In genomic region chr14:20048202-20048601, GRCh38 we compare ENCODE assay signal across 43 cellular contexts. TPM values are rescaled to one million over a fixed set of nuclear protein-coding genes. Genes with fewer than 3 reads are reported as not detected.
"Had no signal": no experiment of that assay in that cellular context is flagged by ENCODE, and none has a peak within 500 bp of the region (broad histone marks: within the 10 kb centered on the region; RNA-seq: fewer than 3 reads in every experiment).

No MANE protein-coding gene starts in this region.

- H3K36me3 ChIP-seq: adrenal gland, ascending aorta, brain microvascular endothelial cell, breast epithelium, cardiac muscle cell had no signal

- H3K27me3 Mint-ChIP-seq: activated naive CD4-positive, alpha-beta T cell treated with anti-CD3 and anti-CD28 coated beads, Interleukin-2, amount 10 ng/mL, durations not matched to agents 7 days and 5 days; brain had no signal

- H3K36me3 Mint-ChIP-seq: activated naive CD4-positive, alpha-beta T cell treated with anti-CD3 and anti-CD28 coated beads, Interleukin-2, amount 10 ng/mL, durations not matched to agents 7 days and 5 days; activated naive CD4-positive, alpha-beta T cell treated with anti-CD3 and anti-CD28 coated beads, Interleukin-2, amount 50 U/mL, for 24 hours; activated naive CD4-positive, alpha-beta T cell treated with anti-CD3 and anti-CD28 coated beads, Interleukin-2, amount 50 U/mL, for 72 hours; activated naive CD8-positive, alpha-beta T cell treated with anti-CD3 and anti-CD28 coated beads for 36 hours; activated naive CD8-positive, alpha-beta T cell treated with anti-CD3 and anti-CD28 coated beads, Interleukin-2, amount 10 ng/mL, durations not matched to agents 7 days and 5 days; brain had no signal

- H3K4me3 ChIP-seq: adrenal gland, ascending aorta, body of pancreas, breast epithelium, cardiac muscle cell had no signal

- H3K27me3 ChIP-seq: adrenal gland, ascending aorta, body of pancreas, brain microvascular endothelial cell, breast epithelium, cardiac muscle cell had no signal

- H3K9me3 ChIP-seq: adrenal gland, ascending aorta, body of pancreas, breast epithelium had no signal

- H3K27ac Mint-ChIP-seq: activated naive CD4-positive, alpha-beta T cell treated with anti-CD3 and anti-CD28 coated beads for 36 hours; activated naive CD4-positive, alpha-beta T cell treated with anti-CD3 and anti-CD28 coated beads, Interleukin-2, amount 10 ng/mL, durations not matched to agents 7 days and 5 days; activated naive CD4-positive, alpha-beta T cell treated with anti-CD3 and anti-CD28 coated beads, Interleukin-2, amount 50 U/mL, for 24 hours; activated naive CD4-positive, alpha-beta T cell treated with anti-CD3 and anti-CD28 coated beads, Interleukin-2, amount 50 U/mL, for 72 hours; activated naive CD8-positive, alpha-beta T cell; activated naive CD8-positive, alpha-beta T cell treated with anti-CD3 and anti-CD28 coated beads for 36 hours; activated naive CD8-positive, alpha-beta T cell treated with anti-CD3 and anti-CD28 coated beads, Interleukin-2, amount 10 ng/mL, durations not matched to agents 7 days and 5 days; activated naive CD8-positive, alpha-beta T cell treated with anti-CD3 and anti-CD28 coated beads, Interleukin-2, amount 50 U/mL, for 24 hours; activated T-cell treated with anti-CD3 and anti-CD28 coated beads, Interleukin-2, amount 50 U/mL, for 24 hours; activated T-cell treated with anti-CD3 and anti-CD28 coated beads, Interleukin-2, amount 50 U/mL, for 72 hours; activated T-helper 1 cell treated with anti-CD3 and anti-CD28 coated beads, Interleukin-12 subunit alpha, Interleukin-12 subunit beta, Interleukin-2, Interleukin-4 antibody, amounts not matched to agents 30 ng/mL and 10 ng/mL and 1 ng/mL, durations not matched to agents 14 hours and 24 hours and 36 hours; activated T-helper 17 cell treated with anti-CD3 and anti-CD28 coated beads, Interleukin-2, amount 50 U/mL, for 72 hours; activated T-helper 2 cell treated with anti-CD3 and anti-CD28 coated beads, Interferon-gamma antibody, Interleukin-2, Interleukin-4, amounts not matched to agents 10 μg/mL and 5 μg/mL and 100 μg/mL, durations not matched to agents 14 hours and 24 hours and 36 hours; brain had no signal

- H3K4me3 Mint-ChIP-seq: activated naive CD4-positive, alpha-beta T cell treated with anti-CD3 and anti-CD28 coated beads for 36 hours; activated naive CD4-positive, alpha-beta T cell treated with anti-CD3 and anti-CD28 coated beads, Interleukin-2, amount 10 ng/mL, durations not matched to agents 7 days and 5 days; activated naive CD4-positive, alpha-beta T cell treated with anti-CD3 and anti-CD28 coated beads, Interleukin-2, amount 50 U/mL, for 24 hours; activated naive CD8-positive, alpha-beta T cell; activated naive CD8-positive, alpha-beta T cell treated with anti-CD3 and anti-CD28 coated beads for 36 hours; activated naive CD8-positive, alpha-beta T cell treated with anti-CD3 and anti-CD28 coated beads, Interleukin-2, amount 10 ng/mL, durations not matched to agents 7 days and 5 days; activated naive CD8-positive, alpha-beta T cell treated with anti-CD3 and anti-CD28 coated beads, Interleukin-2, amount 50 U/mL, for 24 hours; activated T-cell treated with anti-CD3 and anti-CD28 coated beads, Interleukin-2, amount 50 U/mL, for 24 hours; activated T-cell treated with anti-CD3 and anti-CD28 coated beads, Interleukin-2, amount 50 U/mL, for 4 hours; activated T-cell treated with anti-CD3 and anti-CD28 coated beads, Interleukin-2, amount 50 U/mL, for 72 hours; activated T-helper 1 cell treated with anti-CD3 and anti-CD28 coated beads, Interleukin-12 subunit alpha, Interleukin-12 subunit beta, Interleukin-2, Interleukin-4 antibody, amounts not matched to agents 30 ng/mL and 10 ng/mL and 1 ng/mL, durations not matched to agents 14 hours and 24 hours and 36 hours; activated T-helper 17 cell treated with anti-CD3 and anti-CD28 coated beads, Interleukin-2, amount 50 U/mL, for 72 hours; brain; central memory CD8-positive, alpha-beta T cell had no signal

- H3K4me1 Mint-ChIP-seq: activated naive CD4-positive, alpha-beta T cell treated with anti-CD3 and anti-CD28 coated beads, Interleukin-2, amount 10 ng/mL, durations not matched to agents 7 days and 5 days; activated naive CD4-positive, alpha-beta T cell treated with anti-CD3 and anti-CD28 coated beads, Interleukin-2, amount 50 U/mL, for 24 hours; activated naive CD8-positive, alpha-beta T cell treated with anti-CD3 and anti-CD28 coated beads for 36 hours; activated naive CD8-positive, alpha-beta T cell treated with anti-CD3 and anti-CD28 coated beads, Interleukin-2, amount 10 ng/mL, durations not matched to agents 7 days and 5 days; activated naive CD8-positive, alpha-beta T cell treated with anti-CD3 and anti-CD28 coated beads, Interleukin-2, amount 50 U/mL, for 24 hours; activated T-helper 17 cell treated with anti-CD3 and anti-CD28 coated beads, Interleukin-2, amount 50 U/mL, for 72 hours; brain; central memory CD8-positive, alpha-beta T cell had no signal

- H3K4me1 ChIP-seq: adrenal gland, ascending aorta, body of pancreas, breast epithelium had no signal

- DNase-seq: activated effector memory CD4-positive, alpha-beta T cell treated with anti-CD3 and anti-CD28 coated beads, Interleukin-2, amount 50 U/mL, for 16 hours; activated effector memory CD4-positive, alpha-beta T cell treated with Interleukin-2 at 50 U/mL for 16 hours; activated gamma-delta T cell; activated naive CD4-positive, alpha-beta T cell; activated naive CD4-positive, alpha-beta T cell treated with anti-CD3 and anti-CD28 coated beads for 36 hours; activated naive CD4-positive, alpha-beta T cell treated with anti-CD3 and anti-CD28 coated beads, Interleukin-2, amount 10 ng/mL, durations not matched to agents 7 days and 5 days; activated naive CD4-positive, alpha-beta T cell treated with anti-CD3 and anti-CD28 coated beads, Interleukin-2, amount 50 U/mL, for 16 hours; activated naive CD4-positive, alpha-beta T cell treated with Interleukin-2 at 50 U/mL for 16 hours; activated naive CD8-positive, alpha-beta T cell treated with anti-CD3 and anti-CD28 coated beads for 36 hours; activated naive CD8-positive, alpha-beta T cell treated with anti-CD3 and anti-CD28 coated beads, Interleukin-2, amount 10 ng/mL, durations not matched to agents 7 days and 5 days; activated naive CD8-positive, alpha-beta T cell treated with anti-CD3 and anti-CD28 coated beads, Interleukin-2, amount 50 U/mL, for 24 hours; activated T-cell treated with anti-CD3 and anti-CD28 coated beads, Interleukin-2, amount 50 U/mL, for 1 hour; activated T-cell treated with anti-CD3 and anti-CD28 coated beads, Interleukin-2, amount 50 U/mL, for 24 hours; activated T-cell treated with anti-CD3 and anti-CD28 coated beads, Interleukin-2, amount 50 U/mL, for 4 hours; activated T-cell treated with anti-CD3 and anti-CD28 coated beads, Interleukin-2, amount 50 U/mL, for 48 hours; activated T-cell treated with anti-CD3 and anti-CD28 coated beads, Interleukin-2, amount 50 U/mL, for 72 hours; adrenal gland; amniotic stem cell; amygdala; anterior cingulate cortex; aorta; body of pancreas; brain microvascular endothelial cell; caudate nucleus; central memory CD4-positive, alpha-beta T cell; cerebellar nuclear complex had no signal

- H3K27ac ChIP-seq: adrenal gland, ascending aorta, body of pancreas, brain microvascular endothelial cell, breast epithelium, cardiac muscle cell had no signal

- H3K9me3 Mint-ChIP-seq: activated naive CD4-positive, alpha-beta T cell treated with anti-CD3 and anti-CD28 coated beads for 36 hours; activated naive CD4-positive, alpha-beta T cell treated with anti-CD3 and anti-CD28 coated beads, Interleukin-2, amount 10 ng/mL, durations not matched to agents 7 days and 5 days; activated naive CD4-positive, alpha-beta T cell treated with anti-CD3 and anti-CD28 coated beads, Interleukin-2, amount 50 U/mL, for 24 hours; activated naive CD4-positive, alpha-beta T cell treated with anti-CD3 and anti-CD28 coated beads, Interleukin-2, amount 50 U/mL, for 72 hours; activated naive CD8-positive, alpha-beta T cell treated with anti-CD3 and anti-CD28 coated beads for 36 hours; activated naive CD8-positive, alpha-beta T cell treated with anti-CD3 and anti-CD28 coated beads, Interleukin-2, amount 50 U/mL, for 24 hours; activated T-cell treated with anti-CD3 and anti-CD28 coated beads, Interleukin-2, amount 50 U/mL, for 24 hours; activated T-cell treated with anti-CD3 and anti-CD28 coated beads, Interleukin-2, amount 50 U/mL, for 4 hours; activated T-cell treated with anti-CD3 and anti-CD28 coated beads, Interleukin-2, amount 50 U/mL, for 72 hours; activated T-helper 17 cell treated with anti-CD3 and anti-CD28 coated beads, Interleukin-2, amount 50 U/mL, for 72 hours; central memory CD8-positive, alpha-beta T cell had no signal

- FAIRE-seq: astrocyte, bronchial epithelial cell had no signal

- ATAC-seq: activated naive CD4-positive, alpha-beta T cell treated with anti-CD3 and anti-CD28 coated beads, Interleukin-2, amount 50 U/mL, for 72 hours; activated naive CD8-positive, alpha-beta T cell treated with anti-CD3 and anti-CD28 coated beads, Interleukin-2, amount 50 U/mL, for 24 hours; activated T-cell treated with anti-CD3 and anti-CD28 coated beads, Interleukin-2, amount 50 U/mL, for 4 hours; activated T-cell treated with anti-CD3 and anti-CD28 coated beads, Interleukin-2, amount 50 U/mL, for 72 hours; activated T-helper 17 cell treated with anti-CD3 and anti-CD28 coated beads, Interleukin-2, amount 50 U/mL, for 72 hours; body of pancreas had no signal

RNA-seq across cellular contexts. Expression of gene OR4L1, which starts 11.6 kb away (rescaled TPM):
- total RNA-seq: activated naive CD4-positive, alpha-beta T cell treated with anti-CD3 and anti-CD28 coated beads for 36 hours; activated naive CD4-positive, alpha-beta T cell treated with anti-CD3 and anti-CD28 coated beads, Interleukin-2, amount 50 U/mL, for 72 hours; activated naive CD8-positive, alpha-beta T cell treated with anti-CD3 and anti-CD28 coated beads for 36 hours; activated naive CD8-positive, alpha-beta T cell treated with anti-CD3 and anti-CD28 coated beads, Interleukin-2, amount 10 ng/mL, durations not matched to agents 7 days and 5 days; activated T-cell treated with anti-CD3 and anti-CD28 coated beads, Interleukin-2, amount 50 U/mL, for 4 hours; activated T-cell treated with anti-CD3 and anti-CD28 coated beads, Interleukin-2, amount 50 U/mL, for 72 hours; activated T-helper 1 cell treated with anti-CD3 and anti-CD28 coated beads, Interleukin-12 subunit alpha, Interleukin-12 subunit beta, Interleukin-2, Interleukin-4 antibody, amounts not matched to agents 30 ng/mL and 10 ng/mL and 1 ng/mL, durations not matched to agents 14 hours and 24 hours and 36 hours; activated T-helper 17 cell treated with anti-CD3 and anti-CD28 coated beads, Interleukin-2, amount 50 U/mL, for 72 hours; activated T-helper 2 cell treated with anti-CD3 and anti-CD28 coated beads, Interferon-gamma antibody, Interleukin-2, Interleukin-4, amounts not matched to agents 10 μg/mL and 5 μg/mL and 100 μg/mL, durations not matched to agents 14 hours and 24 hours and 36 hours; adrenal gland; aorta; ascending aorta; astrocyte; body of pancreas; breast epithelium; bronchial epithelial cell; cardiac muscle cell; cardiac septum; cerebellum; chondrocyte had no signal
- polyA plus RNA-seq: adipose tissue, adrenal gland, aorta, cardiac muscle cell had no signal

RNA-seq across cellular contexts. Expression of gene OR4K13, which starts 12.4 kb away (rescaled TPM):
- total RNA-seq: activated naive CD4-positive, alpha-beta T cell treated with anti-CD3 and anti-CD28 coated beads for 36 hours; activated naive CD4-positive, alpha-beta T cell treated with anti-CD3 and anti-CD28 coated beads, Interleukin-2, amount 50 U/mL, for 72 hours; activated naive CD8-positive, alpha-beta T cell treated with anti-CD3 and anti-CD28 coated beads for 36 hours; activated naive CD8-positive, alpha-beta T cell treated with anti-CD3 and anti-CD28 coated beads, Interleukin-2, amount 10 ng/mL, durations not matched to agents 7 days and 5 days; activated T-cell treated with anti-CD3 and anti-CD28 coated beads, Interleukin-2, amount 50 U/mL, for 4 hours; activated T-cell treated with anti-CD3 and anti-CD28 coated beads, Interleukin-2, amount 50 U/mL, for 72 hours; activated T-helper 1 cell treated with anti-CD3 and anti-CD28 coated beads, Interleukin-12 subunit alpha, Interleukin-12 subunit beta, Interleukin-2, Interleukin-4 antibody, amounts not matched to agents 30 ng/mL and 10 ng/mL and 1 ng/mL, durations not matched to agents 14 hours and 24 hours and 36 hours; activated T-helper 17 cell treated with anti-CD3 and anti-CD28 coated beads, Interleukin-2, amount 50 U/mL, for 72 hours; activated T-helper 2 cell treated with anti-CD3 and anti-CD28 coated beads, Interferon-gamma antibody, Interleukin-2, Interleukin-4, amounts not matched to agents 10 μg/mL and 5 μg/mL and 100 μg/mL, durations not matched to agents 14 hours and 24 hours and 36 hours; adrenal gland; aorta; ascending aorta; astrocyte; body of pancreas; breast epithelium; bronchial epithelial cell; cardiac muscle cell; cardiac septum; cerebellum; chondrocyte had no signal
- polyA plus RNA-seq: adipose tissue, adrenal gland, aorta, cardiac muscle cell had no signal

RNA-seq across cellular contexts. Expression of gene OR4K14, which starts 29.1 kb away (rescaled TPM):
- total RNA-seq: activated naive CD4-positive, alpha-beta T cell treated with anti-CD3 and anti-CD28 coated beads for 36 hours; activated naive CD4-positive, alpha-beta T cell treated with anti-CD3 and anti-CD28 coated beads, Interleukin-2, amount 50 U/mL, for 72 hours; activated naive CD8-positive, alpha-beta T cell treated with anti-CD3 and anti-CD28 coated beads for 36 hours; activated naive CD8-positive, alpha-beta T cell treated with anti-CD3 and anti-CD28 coated beads, Interleukin-2, amount 10 ng/mL, durations not matched to agents 7 days and 5 days; activated T-cell treated with anti-CD3 and anti-CD28 coated beads, Interleukin-2, amount 50 U/mL, for 4 hours; activated T-cell treated with anti-CD3 and anti-CD28 coated beads, Interleukin-2, amount 50 U/mL, for 72 hours; activated T-helper 1 cell treated with anti-CD3 and anti-CD28 coated beads, Interleukin-12 subunit alpha, Interleukin-12 subunit beta, Interleukin-2, Interleukin-4 antibody, amounts not matched to agents 30 ng/mL and 10 ng/mL and 1 ng/mL, durations not matched to agents 14 hours and 24 hours and 36 hours; activated T-helper 17 cell treated with anti-CD3 and anti-CD28 coated beads, Interleukin-2, amount 50 U/mL, for 72 hours; activated T-helper 2 cell treated with anti-CD3 and anti-CD28 coated beads, Interferon-gamma antibody, Interleukin-2, Interleukin-4, amounts not matched to agents 10 μg/mL and 5 μg/mL and 100 μg/mL, durations not matched to agents 14 hours and 24 hours and 36 hours; adrenal gland; aorta; ascending aorta; astrocyte; body of pancreas; breast epithelium; bronchial epithelial cell; cardiac muscle cell; cardiac septum; cerebellum; chondrocyte had no signal
- polyA plus RNA-seq: adipose tissue, adrenal gland, aorta, cardiac muscle cell had no signal

RNA-seq across cellular contexts. Expression of gene OR4Q2, which starts 46.2 kb away (rescaled TPM):
- total RNA-seq: activated naive CD4-positive, alpha-beta T cell treated with anti-CD3 and anti-CD28 coated beads for 36 hours; activated naive CD4-positive, alpha-beta T cell treated with anti-CD3 and anti-CD28 coated beads, Interleukin-2, amount 50 U/mL, for 72 hours; activated naive CD8-positive, alpha-beta T cell treated with anti-CD3 and anti-CD28 coated beads for 36 hours; activated naive CD8-positive, alpha-beta T cell treated with anti-CD3 and anti-CD28 coated beads, Interleukin-2, amount 10 ng/mL, durations not matched to agents 7 days and 5 days; activated T-cell treated with anti-CD3 and anti-CD28 coated beads, Interleukin-2, amount 50 U/mL, for 4 hours; activated T-cell treated with anti-CD3 and anti-CD28 coated beads, Interleukin-2, amount 50 U/mL, for 72 hours; activated T-helper 1 cell treated with anti-CD3 and anti-CD28 coated beads, Interleukin-12 subunit alpha, Interleukin-12 subunit beta, Interleukin-2, Interleukin-4 antibody, amounts not matched to agents 30 ng/mL and 10 ng/mL and 1 ng/mL, durations not matched to agents 14 hours and 24 hours and 36 hours; activated T-helper 17 cell treated with anti-CD3 and anti-CD28 coated beads, Interleukin-2, amount 50 U/mL, for 72 hours; activated T-helper 2 cell treated with anti-CD3 and anti-CD28 coated beads, Interferon-gamma antibody, Interleukin-2, Interleukin-4, amounts not matched to agents 10 μg/mL and 5 μg/mL and 100 μg/mL, durations not matched to agents 14 hours and 24 hours and 36 hours; adrenal gland; aorta; ascending aorta; astrocyte; body of pancreas; breast epithelium; bronchial epithelial cell; cardiac muscle cell; cardiac septum; cerebellum; chondrocyte had no signal
- polyA plus RNA-seq: adipose tissue, adrenal gland, aorta, cardiac muscle cell had no signal
